8 cellular contexts compared by ENCODE assay signal in the genomic region with DNA sequence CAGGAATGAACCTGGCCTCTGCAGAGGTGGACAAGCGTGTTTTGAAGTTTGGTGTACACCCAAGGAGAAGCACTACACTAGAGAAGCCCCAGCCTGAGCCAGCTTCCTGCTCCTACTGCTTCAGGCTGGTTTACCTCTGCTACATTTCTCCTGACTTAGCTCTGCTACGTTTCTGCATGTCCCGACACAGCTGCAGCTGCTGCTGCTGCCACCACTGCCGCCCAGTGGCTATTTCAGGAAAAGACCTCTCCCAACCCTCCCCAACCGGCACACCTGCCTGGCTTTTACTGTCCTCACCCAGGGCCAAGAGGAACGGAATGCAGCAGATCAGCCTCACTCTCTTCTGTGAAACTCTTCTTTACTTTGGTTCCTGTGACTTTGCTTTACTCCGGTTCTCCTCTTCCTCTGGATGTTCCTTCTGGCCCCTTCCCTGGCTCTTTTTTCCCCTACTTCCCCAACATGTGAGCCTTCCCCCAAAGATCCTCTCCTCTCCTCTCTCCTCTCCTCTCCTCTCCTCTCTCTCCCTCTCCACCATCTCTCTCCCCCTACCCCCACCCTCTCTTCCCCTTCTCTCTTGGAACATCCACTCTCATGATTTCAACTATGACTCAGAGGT. TPM values are rescaled to one million over a fixed set of nuclear protein-coding genes. Genes with fewer than 3 reads are reported as not detected.
DNase-seq lines count a peak whose midpoint lies in the region; ATAC-seq, FAIRE-seq and TF ChIP-seq lines count a peak whose summit lies in the region.

No MANE protein-coding gene starts in this region.

- no peak for TF ChIP-seq POLR2A in esophagus muscularis mucosa (IDR thresholded peaks at IDR 0.05; ENCODE audit: low read depth)

- no peak overlapping the region for H3K4me3 ChIP-seq in esophagus muscularis mucosa
- H3K4me3 ChIP-seq in pancreas = no peak overlapping the region

- H3K4me1 ChIP-seq in esophagus muscularis mucosa (no peaks in the 10 kb centered on the region), pancreas (no peaks in the 10 kb centered on the region)

- intact Hi-C loops in esophagus muscularis mucosa (cut with DNase I) = no loop called here
- intact Hi-C loops in pancreas (cut with DNase I) = no loop called here

- H3K36me3 ChIP-seq in esophagus muscularis mucosa = no peaks in the 10 kb centered on the region
- H3K36me3 ChIP-seq in pancreas = no peaks in the 10 kb centered on the region

- H3K9me3 ChIP-seq in esophagus muscularis mucosa (no peaks in the 10 kb centered on the region), pancreas (no peaks in the 10 kb centered on the region)

- no peak for TF ChIP-seq EP300 in esophagus muscularis mucosa (IDR thresholded peaks at IDR 0.05)

- no peak for FAIRE-seq in pancreas (lab: Jason Lieb, UNC)

- ATAC-seq in GM19395 (IDR thresholded peaks at IDR 0.05; ENCODE audit: unreplicated experiment) (peak; percentile 84), pancreas (peak in 3 of 4 donors; percentile 61 to 64 (median 63)), GM19324 (IDR thresholded peaks at IDR 0.05; ENCODE audit: low FRiP score, unreplicated experiment) (no peak)

- DNase-seq in COR-L47 (lab: John Stamatoyannopoulos, UW) (peak; percentile 61), NAMALWA (ENCODE audit: low spot score) (peak; percentile 62), T1000 (lab: John Stamatoyannopoulos, UW) (peak; percentile 2), esophagus muscularis mucosa (ENCODE audit: extremely low spot score) (no peak), pancreas (peak in 1 of 6 donors; percentile 30), NK-92 (lab: John Stamatoyannopoulos, UW; ENCODE audit: unreplicated experiment) (no peak)

- H3K27ac ChIP-seq in esophagus muscularis mucosa (replicated peaks in 1 of 4) (no peak overlapping the region), pancreas (no peak overlapping the region)

- H3K27me3 ChIP-seq in esophagus muscularis mucosa (no peaks in the 10 kb centered on the region), pancreas (peaks cover 0 to 3% (median 0%) of the 10 kb centered on the region in 4 donors)

- WGBS in esophagus muscularis mucosa = 19% methylated on average over 7 of the region's 7 CpGs
- WGBS in pancreas, 2 donors = 21 to 37% methylated on average over 7 of the region's 7 CpGs

- TF ChIP-seq CTCF in esophagus muscularis mucosa (IDR thresholded peaks at IDR 0.05) (peak in 2 of 3 experiments; percentile 12 to 27), pancreas (IDR thresholded peaks at IDR 0.05) (peak in 2 of 4 donors; percentile 6 to 8)

RNA-seq across cellular contexts. Expression of gene P2RY4, which starts 3.1 kb away (rescaled TPM):
- total RNA-seq in esophagus muscularis mucosa (1 to 10 TPM in 1 of 4 donors, under 1 TPM in 1, not detected in 2; 0.23 to 1.2 TPM), pancreas (under 1 TPM in 2 of 6 donors, not detected in 4; 0.20 to 0.32 TPM)
- polyA plus RNA-seq in pancreas = under 1 TPM; 0.09 to 0.11 TPM

RNA-seq across cellular contexts. Expression of gene ARR3, which starts 5.1 kb away (rescaled TPM):
- total RNA-seq in esophagus muscularis mucosa (not detected), pancreas (not detected)
- not detected for polyA plus RNA-seq in pancreas

RNA-seq across cellular contexts. Expression of gene RAB41, which starts 18.9 kb away (rescaled TPM):
- total RNA-seq in esophagus muscularis mucosa = not detected
- not detected for total RNA-seq in pancreas
- not detected for polyA plus RNA-seq in pancreas

RNA-seq across cellular contexts. Expression of gene PDZD11, which starts 26.7 kb away (rescaled TPM):
- total RNA-seq in esophagus muscularis mucosa (10 to 100 TPM; 26.0 to 32.9 (median 29.4) TPM), pancreas (10 to 100 TPM in 4 of 6 donors, 1 to 10 TPM in 2; 7.4 to 18.3 (median 12.4) TPM)
- polyA plus RNA-seq in pancreas = 10 to 100 TPM; 28.7 to 30.9 TPM

RNA-seq across cellular contexts. Expression of gene KIF4A, which starts 26.8 kb away (rescaled TPM):
- total RNA-seq in esophagus muscularis mucosa (under 1 TPM; 0.06 to 0.42 (median 0.37) TPM), pancreas (under 1 TPM in 5 of 6 donors, not detected in 1; 0.09 to 0.72 (median 0.29) TPM)
- under 1 TPM; 0.04 to 0.09 TPM for polyA plus RNA-seq in pancreas

Comparison
In these comparisons a context has a peak if more than half of its experiments do, and no peak if none do; other contexts are left out.
1. DNase-seq: peak in COR-L47 (single experiment), NAMALWA (single experiment) and T1000 (single experiment); none in esophagus muscularis mucosa (single experiment) and NK-92 (single experiment).